8 cellular contexts compared by ENCODE assay signal in the genomic region with DNA sequence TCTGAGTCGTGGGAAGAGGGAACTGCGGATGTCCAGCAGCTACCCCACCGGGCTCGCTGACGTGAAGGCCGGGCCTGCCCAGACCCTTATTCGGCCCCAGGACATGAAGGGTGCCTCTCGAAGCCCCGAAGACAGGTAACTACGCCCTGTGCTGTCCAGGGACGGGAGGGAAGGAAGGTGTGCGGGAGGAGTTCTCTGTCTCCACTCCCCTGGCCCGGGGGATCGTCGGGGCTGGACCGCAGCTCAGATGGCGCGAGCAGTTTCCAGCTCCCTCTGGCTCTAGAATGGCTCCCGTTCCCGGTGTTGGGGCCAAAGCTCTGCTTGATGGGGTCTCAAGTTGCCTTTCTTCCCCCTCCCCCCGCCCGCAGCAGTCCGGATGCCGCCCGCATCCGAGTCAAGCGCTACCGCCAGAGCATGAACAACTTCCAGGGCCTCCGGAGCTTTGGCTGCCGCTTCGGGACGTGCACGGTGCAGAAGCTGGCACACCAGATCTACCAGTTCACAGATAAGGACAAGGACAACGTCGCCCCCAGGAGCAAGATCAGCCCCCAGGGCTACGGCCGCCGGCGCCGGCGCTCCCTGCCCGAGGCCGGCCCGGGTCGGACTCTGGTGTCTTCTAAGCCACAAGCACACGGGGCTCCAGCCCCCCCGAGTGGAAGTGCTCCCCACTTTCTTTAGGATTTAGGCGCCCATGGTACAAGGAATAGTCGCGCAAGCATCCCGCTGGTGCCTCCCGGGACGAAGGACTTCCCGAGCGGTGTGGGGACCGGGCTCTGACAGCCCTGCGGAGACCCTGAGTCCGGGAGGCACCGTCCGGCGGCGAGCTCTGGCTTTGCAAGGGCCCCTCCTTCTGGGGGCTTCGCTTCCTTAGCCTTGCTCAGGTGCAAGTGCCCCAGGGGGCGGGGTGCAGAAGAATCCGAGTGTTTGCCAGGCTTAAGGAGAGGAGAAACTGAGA. TPM values are rescaled to one million over a fixed set of nuclear protein-coding genes. Genes with fewer than 3 reads are reported as not detected.
DNase-seq lines count a peak whose midpoint lies in the region; TF ChIP-seq lines count a peak whose summit lies in the region.

No MANE protein-coding gene starts in this region.

- H3K27ac Mint-ChIP-seq in HFFc6 = peak overlapping the region; percentile 99
- H3K27ac Mint-ChIP-seq in activated naive CD4-positive, alpha-beta T cell treated with anti-CD3 and anti-CD28 coated beads, Interleukin-2, amount 10 ng/mL, durations not matched to agents 7 days and 5 days = no peak overlapping the region

- peak overlapping the region; percentile 89 for H3K4me2 ChIP-seq in hepatocyte

- H3K4me1 ChIP-seq in hepatocyte (ENCODE audit: insufficient read depth) (peaks cover 20% of the 10 kb centered on the region), skeletal muscle tissue (ENCODE audit: control insufficient read depth in 3 of 3, insufficient read depth in 3 of 3, low read length in 3 of 3) (peaks cover 55 to 66% (median 60%) of the 10 kb centered on the region in 3 donors)

- H3K27ac ChIP-seq in hepatocyte (peak overlapping the region; percentile 95), skeletal muscle tissue (ENCODE audit: low read depth, low read length) (peak overlapping the region; percentile 84)

- peak overlapping the region; percentile 74 to 94 (median 86) for H3K9ac ChIP-seq in skeletal muscle tissue (ENCODE audit: low read depth in 1 of 3, low read length in 3 of 3)

- H3K4me3 Mint-ChIP-seq in HFFc6 = peak overlapping the region; percentile 98
- H3K4me3 Mint-ChIP-seq in activated naive CD4-positive, alpha-beta T cell treated with anti-CD3 and anti-CD28 coated beads, Interleukin-2, amount 10 ng/mL, durations not matched to agents 7 days and 5 days = peak overlapping the region; percentile 52

- H3K9me3 Mint-ChIP-seq in HFFc6 = peaks cover 19% of the 10 kb centered on the region
- H3K9me3 Mint-ChIP-seq in activated naive CD4-positive, alpha-beta T cell treated with anti-CD3 and anti-CD28 coated beads, Interleukin-2, amount 10 ng/mL, durations not matched to agents 7 days and 5 days = no peaks in the 10 kb centered on the region

- peaks cover 2% of the 10 kb centered on the region for H4K20me1 ChIP-seq in hepatocyte (ENCODE audit: insufficient read depth, poor library complexity, severe bottlenecking)

- peaks cover 38% of the 10 kb centered on the region for H3K4me1 Mint-ChIP-seq in HFFc6 (ENCODE audit: low read depth)
- peaks cover 66% of the 10 kb centered on the region for H3K4me1 Mint-ChIP-seq in activated naive CD4-positive, alpha-beta T cell treated with anti-CD3 and anti-CD28 coated beads, Interleukin-2, amount 10 ng/mL, durations not matched to agents 7 days and 5 days

- 1% methylated on average over 65 of the region's 65 CpGs for WGBS in hepatocyte (ENCODE audit: low lambda C conversion rate, missing lambda C conversion rate)

- CTCF ChIA-PET in BJ (lab: Yijun Ruan, JAX) = interaction anchor here (0.6 to 3.6 kb wide), 7 partner anchors 12 to 429 kb away, joined by 3 to 27 read pairs (median 4); no protein-coding TSS in a partner anchor
- CTCF ChIA-PET in activated naive CD4-positive, alpha-beta T cell treated with anti-CD3 and anti-CD28 coated beads, Interleukin-2, amount 10 ng/mL, durations not matched to agents 7 days and 5 days (lab: Charles Lee) = interaction anchor here (0.7 to 4.6 kb wide), 8 partner anchors 9 to 547 kb away, joined by 3 to 47 read pairs (median 4); no protein-coding TSS in a partner anchor

- H3K36me3 ChIP-seq in BJ (ENCODE audit: control insufficient read depth, insufficient read depth, low read length) (peaks cover 24% of the 10 kb centered on the region), hepatocyte (replicated peaks; ENCODE audit: insufficient read depth, low read depth) (no peaks in the 10 kb centered on the region), skeletal muscle tissue (ENCODE audit: control insufficient read depth in 3 of 3, insufficient read depth in 3 of 3, low read length in 3 of 3) (peaks cover 0 to 5% (median 0%) of the 10 kb centered on the region in 3 donors)

- peaks cover 5% of the 10 kb centered on the region for H3K79me2 ChIP-seq in hepatocyte

- peak overlapping the region; percentile 25 for H2AFZ ChIP-seq in hepatocyte

- H3K9me2 ChIP-seq in hepatocyte (replicated peaks; ENCODE audit: insufficient read depth) = no peaks in the 10 kb centered on the region

- peaks cover 49% of the 10 kb centered on the region for H3K27me3 Mint-ChIP-seq in HFFc6 (ENCODE audit: insufficient read depth)
- H3K27me3 Mint-ChIP-seq in activated naive CD4-positive, alpha-beta T cell treated with anti-CD3 and anti-CD28 coated beads, Interleukin-2, amount 10 ng/mL, durations not matched to agents 7 days and 5 days = peaks cover 90% of the 10 kb centered on the region

- no peak for DNase-seq in BJ (ENCODE audit: low read depth)
- no peak for DNase-seq in HFFc6
- DNase-seq in activated naive CD4-positive, alpha-beta T cell treated with anti-CD3 and anti-CD28 coated beads, Interleukin-2, amount 10 ng/mL, durations not matched to agents 7 days and 5 days = peak; percentile 43
- DNase-seq in hepatocyte (ENCODE audit: low spot score) = peak; percentile 48
- no peak for DNase-seq in MV-4-11 (lab: John Stamatoyannopoulos, UW)
- DNase-seq in ureter (ENCODE audit: low spot score) = no peak
- DNase-seq in NCI-H187 treated with DMSO at 0.1 percent for 48 hours (lab: John Stamatoyannopoulos, UW) = no peak

- H3K27me3 ChIP-seq in BJ (ENCODE audit: control insufficient read depth, insufficient read depth, low read length) (no peaks in the 10 kb centered on the region), hepatocyte (peaks cover 3% of the 10 kb centered on the region), skeletal muscle tissue (ENCODE audit: control insufficient read depth in 3 of 3, insufficient read depth in 3 of 3, low read length in 3 of 3) (peaks cover 0 to 7% (median 4%) of the 10 kb centered on the region in 3 donors)

- H3K9me3 ChIP-seq in hepatocyte (ENCODE audit: low read depth) (no peaks in the 10 kb centered on the region), skeletal muscle tissue (ENCODE audit: control insufficient read depth in 3 of 3, low read length in 3 of 3) (no peaks in the 10 kb centered on the region)

- TF ChIP-seq CTCF in BJ (IDR thresholded peaks at IDR 0.05; ENCODE audit: insufficient read depth, low read depth, low read length) (no peak), HFFc6 (IDR thresholded peaks at IDR 0.05) (no peak), hepatocyte (IDR thresholded peaks at IDR 0.05; ENCODE audit: poor library complexity) (no peak)

- peaks cover 40% of the 10 kb centered on the region for H3K36me3 Mint-ChIP-seq in HFFc6 (ENCODE audit: low read depth)
- peaks cover 7% of the 10 kb centered on the region for H3K36me3 Mint-ChIP-seq in activated naive CD4-positive, alpha-beta T cell treated with anti-CD3 and anti-CD28 coated beads, Interleukin-2, amount 10 ng/mL, durations not matched to agents 7 days and 5 days

- POLR2A ChIA-PET in BJ (lab: Charles Lee) = interaction anchor here (0.6 to 2.5 kb wide), 4 partner anchors 12 to 541 kb away, joined by 3 to 17 read pairs (median 4); no protein-coding TSS in a partner anchor

- peak overlapping the region; percentile 94 for H3K4me3 ChIP-seq in BJ (ENCODE audit: low read depth, low read length)
- H3K4me3 ChIP-seq in hepatocyte = peak overlapping the region; percentile 70
- peak overlapping the region; percentile 96 to 99 (median 98) for H3K4me3 ChIP-seq in skeletal muscle tissue (ENCODE audit: low read length in 3 of 3)

RNA-seq across cellular contexts. Expression of a gene that starts 1.4 kb away (rescaled TPM):
- polyA plus RNA-seq in BJ (2011; rRNA removed) = 453 and 569 TPM in 2 replicates
- polyA minus RNA-seq in BJ (2011; rRNA and poly(A)+ RNA removed) = 194 and 357 TPM in 2 replicates
- total RNA-seq in HFFc6 (2021; fragmentation: NEBNext Ultra II Directional; extraction: Animal tissue kit (Norgen Biotek cat#: 25700)) = 100 to 1,000 TPM; 219 to 346 (median 321) TPM
- 74.1 and 87.8 TPM in 2 replicates for total RNA-seq in hepatocyte
- 84.6 and 90.3 TPM in 2 replicates for polyA plus RNA-seq in hepatocyte
- total RNA-seq in skeletal muscle tissue = 28.2 TPM
- total RNA-seq in ureter = 21.9 TPM

RNA-seq across cellular contexts. Expression of a gene that starts 12.2 kb away (rescaled TPM):
- polyA plus RNA-seq in BJ (2011; rRNA removed) (33.8 and 41.2 TPM in 2 replicates), hepatocyte (25.7 and 32.7 TPM in 2 replicates)
- 40.7 and 56.7 TPM in 2 replicates for polyA minus RNA-seq in BJ (2011; rRNA and poly(A)+ RNA removed)
- total RNA-seq in HFFc6 (2021; fragmentation: NEBNext Ultra II Directional; extraction: Animal tissue kit (Norgen Biotek cat#: 25700)) = 10 to 100 TPM; 25.2 to 36.0 (median 30.7) TPM
- total RNA-seq in hepatocyte (74.4 and 83.2 TPM in 2 replicates), skeletal muscle tissue (34.4 TPM), ureter (90.7 TPM)

Comparison
In these comparisons a context has a peak if more than half of its experiments do, and no peak if none do; other contexts are left out.
1. DNase-seq: peak in activated naive CD4-positive, alpha-beta T cell treated with anti-CD3 and anti-CD28 coated beads, Interleukin-2, amount 10 ng/mL, durations not matched to agents 7 days and 5 days (single experiment) and hepatocyte (single experiment); none in BJ (single experiment), HFFc6 (single experiment), MV-4-11 (single experiment), ureter (single experiment) and NCI-H187 treated with DMSO at 0.1 percent for 48 hours (single experiment).
2. Peak in every context shown above with its lines, with median percentiles within 50 percentile points of each other: H3K4me3 ChIP-seq.